13 cellular contexts compared by ENCODE assay signal in genomic region chr12:80946591-80946990, GRCh38. TPM values are rescaled to one million over a fixed set of nuclear protein-coding genes. Genes with fewer than 3 reads are reported as not detected.
DNase-seq lines count a peak whose midpoint lies in the region; ATAC-seq and TF ChIP-seq lines count a peak whose summit lies in the region.
"Had no signal": no experiment of that assay in that cellular context is flagged by ENCODE, and none has a peak within 500 bp of the region (broad histone marks: within the 10 kb centered on the region; RNA-seq: fewer than 3 reads in every experiment).

No MANE protein-coding gene starts in this region.

- DNase-seq in NCI-H1694 treated with DMSO at 0.1 percent for 48 hours (lab: John Stamatoyannopoulos, UW) (peak; percentile 29), NCI-H1694 (lab: John Stamatoyannopoulos, UW) (no peak), brain microvascular endothelial cell (no peak), renal cortical epithelial cell (ENCODE audit: low read depth) (peak; percentile 19), amygdala (lab: John Stamatoyannopoulos, UW) (no peak)
- no peak for DNase-seq in activated CD4-positive, alpha-beta T cell treated with anti-CD3 and anti-CD28 coated beads, Interleukin-2, amount 10 ng/mL, durations not matched to agents 7 days and 5 days
- DNase-seq in activated T-cell treated with anti-CD3 and anti-CD28 coated beads, Interleukin-2, amount 50 U/mL, for 24 hours = no peak
- DNase-seq: NCI-H2029, T1000 had no signal

- H3K27me3 ChIP-seq in brain microvascular endothelial cell (replicated peaks) = no peaks in the 10 kb centered on the region
- H3K27me3 ChIP-seq: BLaER1 treated with 17β-estradiol and CSF1 and Interleukin-3, amounts not matched to agents 10 nM and 100 nM had no signal

- no peak overlapping the region for H3K27ac ChIP-seq in brain microvascular endothelial cell
- H3K27ac ChIP-seq: BLaER1 treated with 17β-estradiol and CSF1 and Interleukin-3, amounts not matched to agents 10 nM and 100 nM had no signal

- H3K36me3 Mint-ChIP-seq in activated CD4-positive, alpha-beta T cell treated with anti-CD3 and anti-CD28 coated beads, Interleukin-2, amount 10 ng/mL, durations not matched to agents 7 days and 5 days (ENCODE audit: low read depth) = no peaks in the 10 kb centered on the region
- H3K36me3 Mint-ChIP-seq in activated T-cell treated with anti-CD3 and anti-CD28 coated beads, Interleukin-2, amount 50 U/mL, for 24 hours (ENCODE audit: low read depth) = no peaks in the 10 kb centered on the region
- H3K36me3 Mint-ChIP-seq: activated naive CD4-positive, alpha-beta T cell treated with anti-CD3 and anti-CD28 coated beads, Interleukin-2, amount 50 U/mL, for 72 hours had no signal

- POLR2A ChIA-PET in activated CD4-positive, alpha-beta T cell treated with anti-CD3 and anti-CD28 coated beads, Interleukin-2, amount 10 ng/mL, durations not matched to agents 7 days and 5 days (lab: Charles Lee) = no interaction called here

- no peaks in the 10 kb centered on the region for H3K27me3 Mint-ChIP-seq in activated CD4-positive, alpha-beta T cell treated with anti-CD3 and anti-CD28 coated beads, Interleukin-2, amount 10 ng/mL, durations not matched to agents 7 days and 5 days
- no peaks in the 10 kb centered on the region for H3K27me3 Mint-ChIP-seq in activated T-cell treated with anti-CD3 and anti-CD28 coated beads, Interleukin-2, amount 50 U/mL, for 24 hours

- H3K4me3 Mint-ChIP-seq in activated CD4-positive, alpha-beta T cell treated with anti-CD3 and anti-CD28 coated beads, Interleukin-2, amount 10 ng/mL, durations not matched to agents 7 days and 5 days = no peak overlapping the region
- no peak overlapping the region for H3K4me3 Mint-ChIP-seq in activated T-cell treated with anti-CD3 and anti-CD28 coated beads, Interleukin-2, amount 50 U/mL, for 24 hours
- H3K4me3 Mint-ChIP-seq: neural crest cell had no signal

- no peaks in the 10 kb centered on the region for H3K4me1 Mint-ChIP-seq in activated CD4-positive, alpha-beta T cell treated with anti-CD3 and anti-CD28 coated beads, Interleukin-2, amount 10 ng/mL, durations not matched to agents 7 days and 5 days
- H3K4me1 Mint-ChIP-seq in activated T-cell treated with anti-CD3 and anti-CD28 coated beads, Interleukin-2, amount 50 U/mL, for 24 hours (ENCODE audit: low read depth) = no peaks in the 10 kb centered on the region
- H3K4me1 Mint-ChIP-seq: neural crest cell had no signal

- H3K4me3 ChIP-seq in brain microvascular endothelial cell (ENCODE audit: low read depth, low read length) = no peak overlapping the region
- H3K4me3 ChIP-seq: BLaER1 treated with 17β-estradiol and CSF1 and Interleukin-3, amounts not matched to agents 10 nM and 100 nM had no signal

- ATAC-seq in HG03175 (IDR thresholded peaks at IDR 0.05; ENCODE audit: unreplicated experiment) = peak; percentile 51
- ATAC-seq: activated naive CD4-positive, alpha-beta T cell treated with anti-CD3 and anti-CD28 coated beads, Interleukin-2, amount 50 U/mL, for 72 hours had no signal

- CTCF ChIA-PET in activated CD4-positive, alpha-beta T cell treated with anti-CD3 and anti-CD28 coated beads, Interleukin-2, amount 10 ng/mL, durations not matched to agents 7 days and 5 days (lab: Charles Lee) = no interaction called here

- no peak overlapping the region for H3K27ac Mint-ChIP-seq in activated CD4-positive, alpha-beta T cell treated with anti-CD3 and anti-CD28 coated beads, Interleukin-2, amount 10 ng/mL, durations not matched to agents 7 days and 5 days
- H3K27ac Mint-ChIP-seq in activated T-cell treated with anti-CD3 and anti-CD28 coated beads, Interleukin-2, amount 50 U/mL, for 24 hours = no peak overlapping the region
- H3K27ac Mint-ChIP-seq: activated naive CD4-positive, alpha-beta T cell treated with anti-CD3 and anti-CD28 coated beads, Interleukin-2, amount 50 U/mL, for 72 hours had no signal

- H3K9me3 Mint-ChIP-seq in activated CD4-positive, alpha-beta T cell treated with anti-CD3 and anti-CD28 coated beads, Interleukin-2, amount 10 ng/mL, durations not matched to agents 7 days and 5 days = no peaks in the 10 kb centered on the region
- no peaks in the 10 kb centered on the region for H3K9me3 Mint-ChIP-seq in activated T-cell treated with anti-CD3 and anti-CD28 coated beads, Interleukin-2, amount 50 U/mL, for 24 hours
- H3K9me3 Mint-ChIP-seq: neural crest cell had no signal

- H3K36me3 ChIP-seq in brain microvascular endothelial cell (replicated peaks) = no peaks in the 10 kb centered on the region
- H3K36me3 ChIP-seq: BLaER1 treated with 17β-estradiol and CSF1 and Interleukin-3, amounts not matched to agents 10 nM and 100 nM had no signal

- peak; percentile 37 for TF ChIP-seq CTCF in brain microvascular endothelial cell (IDR thresholded peaks at IDR 0.05; ENCODE audit: low read depth, low read length, missing control alignments)

- in situ Hi-C loops in brain microvascular endothelial cell (cut with HindIII; ENCODE audit: low pct_ligation_motif_present, low sequenced_read_pairs) = no loop called here

RNA-seq across cellular contexts. Expression of gene LIN7A, which starts 8.9 kb away (rescaled TPM):
- total RNA-seq in renal cortical epithelial cell = 3.3 and 11.2 TPM in 2 replicates
- total RNA-seq in activated CD4-positive, alpha-beta T cell treated with anti-CD3 and anti-CD28 coated beads, Interleukin-2, amount 10 ng/mL, durations not matched to agents 7 days and 5 days = not detected
- total RNA-seq: activated naive CD4-positive, alpha-beta T cell treated with anti-CD3 and anti-CD28 coated beads, Interleukin-2, amount 50 U/mL, for 72 hours had no signal

Comparison
In these comparisons a context has a peak if more than half of its experiments do, and no peak if none do; other contexts are left out.
1. DNase-seq: peak in NCI-H1694 treated with DMSO at 0.1 percent for 48 hours (single experiment) and renal cortical epithelial cell (single experiment); none in NCI-H1694 (single experiment), brain microvascular endothelial cell (single experiment), activated CD4-positive, alpha-beta T cell treated with anti-CD3 and anti-CD28 coated beads, Interleukin-2, amount 10 ng/mL, durations not matched to agents 7 days and 5 days (single experiment), amygdala (0 of 56) and activated T-cell treated with anti-CD3 and anti-CD28 coated beads, Interleukin-2, amount 50 U/mL, for 24 hours (single experiment).